In the genomic region with DNA sequence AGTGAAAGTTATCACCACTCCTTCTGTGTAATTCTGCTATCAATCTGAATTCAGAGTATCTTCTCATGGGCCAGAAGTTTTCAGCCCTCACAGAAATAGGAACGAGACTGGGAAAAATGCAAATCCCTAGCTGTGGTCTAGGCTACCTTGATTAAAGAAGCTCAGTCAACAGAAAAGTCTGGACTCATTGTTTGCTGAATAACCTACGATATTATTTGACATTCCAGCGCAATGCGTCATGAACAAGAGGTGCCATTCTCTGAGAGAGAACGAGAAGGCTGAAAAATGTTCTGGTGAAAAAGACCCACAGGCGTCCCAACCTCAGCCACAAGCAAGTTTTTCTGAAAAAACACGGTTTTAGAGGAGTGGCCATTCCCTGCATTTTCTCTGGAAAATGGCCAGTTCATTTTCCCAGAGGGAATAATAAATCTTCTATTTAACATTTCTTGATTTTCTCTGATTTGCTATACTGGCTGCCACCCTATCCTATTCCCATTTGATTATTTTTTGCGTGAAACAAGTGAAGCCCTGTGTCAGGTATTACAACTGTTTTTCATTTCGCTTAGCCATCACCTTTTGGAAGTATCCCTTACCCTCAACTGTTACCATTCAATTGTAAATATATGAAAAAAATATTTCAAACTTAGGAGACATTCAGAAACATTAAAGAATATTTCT, we compare ENCODE assay signal across 1 cellular context.
TF ChIP-seq lines count a peak whose summit lies in the region.

No MANE protein-coding gene starts in this region.

TF ChIP-seq in HepG2, 621 proteins besides CTCF, POLR2A, EP300 and RAD21 (continued from another document and continues in another):
- TF ChIP-seq, protein P1, sequence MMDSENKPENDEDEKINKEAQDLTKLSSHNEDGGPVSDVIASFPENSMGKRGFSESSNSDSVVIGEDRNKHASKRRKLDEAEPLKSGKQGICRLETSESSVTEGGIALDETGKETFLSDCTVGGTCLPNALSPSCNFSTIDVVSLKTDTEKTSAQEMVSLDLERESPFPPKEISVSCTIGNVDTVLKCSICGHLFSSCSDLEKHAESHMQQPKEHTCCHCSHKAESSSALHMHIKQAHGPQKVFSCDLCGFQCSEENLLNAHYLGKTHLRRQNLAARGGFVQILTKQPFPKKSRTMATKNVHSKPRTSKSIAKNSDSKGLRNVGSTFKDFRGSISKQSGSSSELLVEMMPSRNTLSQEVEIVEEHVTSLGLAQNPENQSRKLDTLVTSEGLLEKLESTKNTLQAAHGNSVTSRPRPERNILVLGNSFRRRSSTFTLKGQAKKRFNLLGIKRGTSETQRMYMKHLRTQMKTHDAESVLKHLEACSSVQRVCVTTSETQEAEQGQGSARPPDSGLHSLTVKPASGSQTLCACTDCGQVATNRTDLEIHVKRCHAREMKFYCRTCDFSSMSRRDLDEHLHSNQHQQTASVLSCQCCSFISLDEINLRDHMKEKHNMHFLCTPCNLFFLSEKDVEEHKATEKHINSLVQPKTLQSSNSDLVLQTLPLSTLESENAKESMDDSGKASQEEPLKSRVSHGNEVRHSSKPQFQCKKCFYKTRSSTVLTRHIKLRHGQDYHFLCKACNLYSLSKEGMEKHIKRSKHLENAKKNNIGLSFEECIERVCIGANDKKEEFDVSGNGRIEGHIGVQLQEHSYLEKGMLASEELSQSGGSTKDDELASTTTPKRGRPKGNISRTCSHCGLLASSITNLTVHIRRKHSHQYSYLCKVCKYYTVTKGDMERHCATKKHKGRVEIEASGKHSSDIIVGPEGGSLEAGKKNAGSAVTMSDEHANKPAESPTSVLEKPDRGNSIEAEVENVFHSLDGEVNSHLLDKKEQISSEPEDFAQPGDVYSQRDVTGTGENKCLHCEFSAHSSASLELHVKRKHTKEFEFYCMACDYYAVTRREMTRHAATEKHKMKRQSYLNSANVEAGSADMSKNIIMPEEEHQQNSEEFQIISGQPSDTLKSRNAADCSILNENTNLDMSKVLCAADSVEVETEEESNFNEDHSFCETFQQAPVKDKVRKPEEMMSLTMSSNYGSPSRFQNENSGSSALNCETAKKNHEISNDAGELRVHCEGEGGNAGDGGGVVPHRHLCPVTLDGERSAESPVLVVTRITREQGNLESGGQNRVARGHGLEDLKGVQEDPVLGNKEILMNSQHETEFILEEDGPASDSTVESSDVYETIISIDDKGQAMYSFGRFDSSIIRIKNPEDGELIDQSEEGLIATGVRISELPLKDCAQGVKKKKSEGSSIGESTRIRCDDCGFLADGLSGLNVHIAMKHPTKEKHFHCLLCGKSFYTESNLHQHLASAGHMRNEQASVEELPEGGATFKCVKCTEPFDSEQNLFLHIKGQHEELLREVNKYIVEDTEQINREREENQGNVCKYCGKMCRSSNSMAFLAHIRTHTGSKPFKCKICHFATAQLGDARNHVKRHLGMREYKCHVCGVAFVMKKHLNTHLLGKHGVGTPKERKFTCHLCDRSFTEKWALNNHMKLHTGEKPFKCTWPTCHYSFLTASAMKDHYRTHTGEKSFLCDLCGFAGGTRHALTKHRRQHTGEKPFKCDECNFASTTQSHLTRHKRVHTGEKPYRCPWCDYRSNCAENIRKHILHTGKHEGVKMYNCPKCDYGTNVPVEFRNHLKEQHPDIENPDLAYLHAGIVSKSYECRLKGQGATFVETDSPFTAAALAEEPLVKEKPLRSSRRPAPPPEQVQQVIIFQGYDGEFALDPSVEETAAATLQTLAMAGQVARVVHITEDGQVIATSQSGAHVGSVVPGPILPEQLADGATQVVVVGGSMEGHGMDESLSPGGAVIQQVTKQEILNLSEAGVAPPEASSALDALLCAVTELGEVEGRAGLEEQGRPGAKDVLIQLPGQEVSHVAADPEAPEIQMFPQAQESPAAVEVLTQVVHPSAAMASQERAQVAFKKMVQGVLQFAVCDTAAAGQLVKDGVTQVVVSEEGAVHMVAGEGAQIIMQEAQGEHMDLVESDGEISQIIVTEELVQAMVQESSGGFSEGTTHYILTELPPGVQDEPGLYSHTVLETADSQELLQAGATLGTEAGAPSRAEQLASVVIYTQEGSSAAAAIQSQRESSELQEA (CRISPR knock-in tag; IDR thresholded peaks at IDR 0.05; ENCODE audit: not compliant biosample characterization), result no peak
- TF ChIP-seq, protein P2, sequence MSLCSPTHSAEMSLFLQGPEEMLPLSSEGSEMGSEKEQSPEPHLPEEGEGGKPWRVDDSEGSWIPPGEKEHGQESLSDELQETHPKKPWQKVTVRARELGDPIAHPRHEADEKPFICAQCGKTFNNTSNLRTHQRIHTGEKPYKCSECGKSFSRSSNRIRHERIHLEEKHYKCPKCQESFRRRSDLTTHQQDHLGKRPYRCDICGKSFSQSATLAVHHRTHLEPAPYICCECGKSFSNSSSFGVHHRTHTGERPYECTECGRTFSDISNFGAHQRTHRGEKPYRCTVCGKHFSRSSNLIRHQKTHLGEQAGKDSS (CRISPR knock-in tag; IDR thresholded peaks at IDR 0.05; ENCODE audit: borderline replicate concordance, low read depth), result no peak
- TF ChIP-seq ZNF83 (CRISPR knock-in tag; IDR thresholded peaks at IDR 0.05; ENCODE audit: borderline replicate concordance), result no peak
- TF ChIP-seq SP140L (CRISPR knock-in tag; IDR thresholded peaks at IDR 0.05; ENCODE audit: borderline replicate concordance), result no peak
- no peak for TF ChIP-seq ZNF841 (CRISPR knock-in tag; IDR thresholded peaks at IDR 0.05; ENCODE audit: borderline replicate concordance)
- TF ChIP-seq NAIF1 (CRISPR knock-in tag; IDR thresholded peaks at IDR 0.05; ENCODE audit: borderline replicate concordance), result no peak
- TF ChIP-seq GATA4 (IDR thresholded peaks at IDR 0.05; ENCODE audit: borderline replicate concordance, low read depth), result no peak
- TF ChIP-seq, protein P3, sequence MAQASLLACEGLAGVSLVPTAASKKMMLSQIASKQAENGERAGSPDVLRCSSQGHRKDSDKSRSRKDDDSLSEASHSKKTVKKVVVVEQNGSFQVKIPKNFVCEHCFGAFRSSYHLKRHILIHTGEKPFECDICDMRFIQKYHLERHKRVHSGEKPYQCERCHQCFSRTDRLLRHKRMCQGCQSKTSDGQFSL (CRISPR knock-in tag; IDR thresholded peaks at IDR 0.05), result no peak
- TF ChIP-seq, protein P4, sequence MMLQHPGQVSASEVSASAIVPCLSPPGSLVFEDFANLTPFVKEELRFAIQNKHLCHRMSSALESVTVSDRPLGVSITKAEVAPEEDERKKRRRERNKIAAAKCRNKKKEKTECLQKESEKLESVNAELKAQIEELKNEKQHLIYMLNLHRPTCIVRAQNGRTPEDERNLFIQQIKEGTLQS (CRISPR knock-in tag; IDR thresholded peaks at IDR 0.05), result peak; percentile 86
- peak; percentile 19; the same call in 1 of the 2 replicates for TF ChIP-seq CREM (IDR thresholded peaks at IDR 0.05)
- no peak for TF ChIP-seq CREM (CRISPR knock-in tag; IDR thresholded peaks at IDR 0.05)
- TF ChIP-seq, protein P5, sequence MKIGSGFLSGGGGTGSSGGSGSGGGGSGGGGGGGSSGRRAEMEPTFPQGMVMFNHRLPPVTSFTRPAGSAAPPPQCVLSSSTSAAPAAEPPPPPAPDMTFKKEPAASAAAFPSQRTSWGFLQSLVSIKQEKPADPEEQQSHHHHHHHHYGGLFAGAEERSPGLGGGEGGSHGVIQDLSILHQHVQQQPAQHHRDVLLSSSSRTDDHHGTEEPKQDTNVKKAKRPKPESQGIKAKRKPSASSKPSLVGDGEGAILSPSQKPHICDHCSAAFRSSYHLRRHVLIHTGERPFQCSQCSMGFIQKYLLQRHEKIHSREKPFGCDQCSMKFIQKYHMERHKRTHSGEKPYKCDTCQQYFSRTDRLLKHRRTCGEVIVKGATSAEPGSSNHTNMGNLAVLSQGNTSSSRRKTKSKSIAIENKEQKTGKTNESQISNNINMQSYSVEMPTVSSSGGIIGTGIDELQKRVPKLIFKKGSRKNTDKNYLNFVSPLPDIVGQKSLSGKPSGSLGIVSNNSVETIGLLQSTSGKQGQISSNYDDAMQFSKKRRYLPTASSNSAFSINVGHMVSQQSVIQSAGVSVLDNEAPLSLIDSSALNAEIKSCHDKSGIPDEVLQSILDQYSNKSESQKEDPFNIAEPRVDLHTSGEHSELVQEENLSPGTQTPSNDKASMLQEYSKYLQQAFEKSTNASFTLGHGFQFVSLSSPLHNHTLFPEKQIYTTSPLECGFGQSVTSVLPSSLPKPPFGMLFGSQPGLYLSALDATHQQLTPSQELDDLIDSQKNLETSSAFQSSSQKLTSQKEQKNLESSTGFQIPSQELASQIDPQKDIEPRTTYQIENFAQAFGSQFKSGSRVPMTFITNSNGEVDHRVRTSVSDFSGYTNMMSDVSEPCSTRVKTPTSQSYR (CRISPR knock-in tag; IDR thresholded peaks at IDR 0.05; ENCODE audit: borderline replicate concordance), result no peak
- TF ChIP-seq FOSL2 (CRISPR knock-in tag; IDR thresholded peaks at IDR 0.05), result peak; percentile 94
- no peak for TF ChIP-seq SOX13 (IDR thresholded peaks at IDR 0.05)
- TF ChIP-seq SOX13 (CRISPR knock-in tag; conservative IDR thresholded peaks at IDR 0.05 in 1 of 2, IDR thresholded peaks at IDR 0.05 in 1 of 2), result peak in 1 of 2 experiments; percentile 73; a peak in 2 of 4 replicates
- TF ChIP-seq TCF7 (IDR thresholded peaks at IDR 0.05; ENCODE audit: low read depth), result no peak
- no peak for TF ChIP-seq CBX1 (IDR thresholded peaks at IDR 0.05; ENCODE audit: low read depth)
- TF ChIP-seq ZNF24 (IDR thresholded peaks at IDR 0.05), result no peak
- no peak for TF ChIP-seq GLI4 (CRISPR knock-in tag; IDR thresholded peaks at IDR 0.05; ENCODE audit: borderline replicate concordance)
- TF ChIP-seq, protein P6, sequence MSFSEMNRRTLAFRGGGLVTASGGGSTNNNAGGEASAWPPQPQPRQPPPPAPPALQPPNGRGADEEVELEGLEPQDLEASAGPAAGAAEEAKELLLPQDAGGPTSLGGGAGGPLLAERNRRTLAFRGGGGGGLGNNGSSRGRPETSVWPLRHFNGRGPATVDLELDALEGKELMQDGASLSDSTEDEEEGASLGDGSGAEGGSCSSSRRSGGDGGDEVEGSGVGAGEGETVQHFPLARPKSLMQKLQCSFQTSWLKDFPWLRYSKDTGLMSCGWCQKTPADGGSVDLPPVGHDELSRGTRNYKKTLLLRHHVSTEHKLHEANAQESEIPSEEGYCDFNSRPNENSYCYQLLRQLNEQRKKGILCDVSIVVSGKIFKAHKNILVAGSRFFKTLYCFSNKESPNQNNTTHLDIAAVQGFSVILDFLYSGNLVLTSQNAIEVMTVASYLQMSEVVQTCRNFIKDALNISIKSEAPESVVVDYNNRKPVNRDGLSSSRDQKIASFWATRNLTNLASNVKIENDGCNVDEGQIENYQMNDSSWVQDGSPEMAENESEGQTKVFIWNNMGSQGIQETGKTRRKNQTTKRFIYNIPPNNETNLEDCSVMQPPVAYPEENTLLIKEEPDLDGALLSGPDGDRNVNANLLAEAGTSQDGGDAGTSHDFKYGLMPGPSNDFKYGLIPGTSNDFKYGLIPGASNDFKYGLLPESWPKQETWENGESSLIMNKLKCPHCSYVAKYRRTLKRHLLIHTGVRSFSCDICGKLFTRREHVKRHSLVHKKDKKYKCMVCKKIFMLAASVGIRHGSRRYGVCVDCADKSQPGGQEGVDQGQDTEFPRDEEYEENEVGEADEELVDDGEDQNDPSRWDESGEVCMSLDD (CRISPR knock-in tag; IDR thresholded peaks at IDR 0.05; ENCODE audit: borderline replicate concordance), result no peak
- TF ChIP-seq ZBTB7A (CRISPR knock-in tag; IDR thresholded peaks at IDR 0.05), result no peak
- TF ChIP-seq ZBTB8A (CRISPR knock-in tag; IDR thresholded peaks at IDR 0.05; ENCODE audit: borderline replicate concordance, low read depth), result no peak
- no peak for TF ChIP-seq ZNF891 (CRISPR knock-in tag; IDR thresholded peaks at IDR 0.05)
- TF ChIP-seq KLF12 (CRISPR knock-in tag; IDR thresholded peaks at IDR 0.05; ENCODE audit: borderline replicate concordance), result no peak
- no peak for TF ChIP-seq XRCC5 (optimal IDR thresholded peaks at IDR 0.05; ENCODE audit: low read length)
- no peak for TF ChIP-seq NKX3-1 (CRISPR knock-in tag; IDR thresholded peaks at IDR 0.05)
- TF ChIP-seq, protein P7, sequence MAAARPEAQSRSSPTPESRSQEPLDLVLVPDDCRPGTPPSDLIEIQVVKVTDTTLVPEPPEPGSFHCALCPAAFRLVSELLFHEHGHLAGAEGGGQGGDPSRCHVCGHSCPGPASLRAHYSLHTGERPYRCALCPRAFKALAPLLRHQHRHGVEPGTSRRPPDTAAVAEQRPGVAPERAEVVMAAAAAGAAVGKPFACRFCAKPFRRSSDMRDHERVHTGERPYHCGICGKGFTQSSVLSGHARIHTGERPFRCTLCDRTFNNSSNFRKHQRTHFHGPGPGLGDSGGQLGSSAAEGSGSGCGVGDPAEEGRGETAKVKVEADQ (CRISPR knock-in tag; IDR thresholded peaks at IDR 0.05; ENCODE audit: borderline replicate concordance), result no peak
- no peak for TF ChIP-seq ZNF274 (CRISPR knock-in tag; IDR thresholded peaks at IDR 0.05)
- TF ChIP-seq POGZ (CRISPR knock-in tag; IDR thresholded peaks at IDR 0.05), result no peak
- peak; percentile 84 for TF ChIP-seq JUND (CRISPR knock-in tag; IDR thresholded peaks at IDR 0.05)
- no peak for TF ChIP-seq ISX (CRISPR knock-in tag; conservative IDR thresholded peaks at IDR 0.05)
- TF ChIP-seq ZKSCAN8 (CRISPR knock-in tag; IDR thresholded peaks at IDR 0.05; ENCODE audit: borderline replicate concordance), result no peak
- no peak for TF ChIP-seq HDAC6 (IDR thresholded peaks at IDR 0.05; ENCODE audit: low read depth, low read length)
- 0 out of 2 replicates have a peak, but pooled peaks have one; percentile 22 for TF ChIP-seq HMG20A (CRISPR knock-in tag; IDR thresholded peaks at IDR 0.05; ENCODE audit: borderline replicate concordance)
- no peak for TF ChIP-seq ZBTB21 (CRISPR knock-in tag; IDR thresholded peaks at IDR 0.05)
- no peak for TF ChIP-seq FOXA1 (IDR thresholded peaks at IDR 0.05)
- TF ChIP-seq FOXA1 (CRISPR knock-in tag; IDR thresholded peaks at IDR 0.05), result peak; percentile 66
- TF ChIP-seq IKZF1 (IDR thresholded peaks at IDR 0.05), result no peak
- TF ChIP-seq, protein P8, sequence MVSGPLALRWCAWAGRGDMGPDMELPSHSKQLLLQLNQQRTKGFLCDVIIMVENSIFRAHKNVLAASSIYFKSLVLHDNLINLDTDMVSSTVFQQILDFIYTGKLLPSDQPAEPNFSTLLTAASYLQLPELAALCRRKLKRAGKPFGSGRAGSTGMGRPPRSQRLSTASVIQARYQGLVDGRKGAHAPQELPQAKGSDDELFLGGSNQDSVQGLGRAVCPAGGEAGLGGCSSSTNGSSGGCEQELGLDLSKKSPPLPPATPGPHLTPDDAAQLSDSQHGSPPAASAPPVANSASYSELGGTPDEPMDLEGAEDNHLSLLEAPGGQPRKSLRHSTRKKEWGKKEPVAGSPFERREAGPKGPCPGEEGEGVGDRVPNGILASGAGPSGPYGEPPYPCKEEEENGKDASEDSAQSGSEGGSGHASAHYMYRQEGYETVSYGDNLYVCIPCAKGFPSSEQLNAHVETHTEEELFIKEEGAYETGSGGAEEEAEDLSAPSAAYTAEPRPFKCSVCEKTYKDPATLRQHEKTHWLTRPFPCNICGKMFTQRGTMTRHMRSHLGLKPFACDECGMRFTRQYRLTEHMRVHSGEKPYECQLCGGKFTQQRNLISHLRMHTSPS (CRISPR knock-in tag; IDR thresholded peaks at IDR 0.05; ENCODE audit: low read depth), result no peak
- TF ChIP-seq JUN (CRISPR knock-in tag; IDR thresholded peaks at IDR 0.05), result peak; percentile 54; the same call in 1 of the 2 replicates
